In the genomic region with DNA sequence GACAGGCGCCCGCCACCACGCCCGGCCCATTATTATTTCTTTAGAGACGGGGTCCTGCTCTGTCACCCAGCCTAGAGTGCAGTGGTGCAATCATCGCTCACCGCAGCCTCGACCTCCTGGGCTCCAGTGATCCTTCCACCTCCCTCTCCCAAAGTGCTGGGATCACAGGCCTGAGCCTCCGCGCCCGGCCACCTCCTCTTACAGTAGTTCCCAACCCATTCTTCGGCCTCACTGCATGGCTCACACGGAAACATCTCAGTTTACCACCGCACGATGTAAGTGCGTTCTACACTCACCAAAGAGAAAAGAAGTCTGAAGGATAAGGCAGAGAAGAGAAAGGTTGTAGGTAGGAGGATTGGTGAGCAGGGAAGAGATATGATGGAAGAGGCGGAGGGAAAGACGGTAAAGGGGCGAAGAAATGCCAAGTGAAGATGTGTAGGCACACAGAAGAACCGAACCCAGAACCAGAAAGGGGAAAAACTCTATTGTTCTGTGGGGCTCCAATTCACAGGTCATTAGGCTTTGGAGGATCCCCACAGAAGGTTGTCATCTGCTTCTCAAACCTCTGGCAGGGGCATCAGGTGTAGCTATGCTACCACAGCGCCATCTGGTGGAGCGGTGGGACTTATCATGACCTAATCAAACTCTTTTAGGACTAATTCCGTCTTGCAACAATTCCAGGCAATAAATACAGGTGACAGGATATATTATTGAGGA, we compare ENCODE assay signal across 8 cellular contexts.
A peak's percentile ranks its signal among the peaks of the same experiment; 100 is the strongest.
DNase-seq lines count a peak whose midpoint lies in the region; ATAC-seq and TF ChIP-seq lines count a peak whose summit lies in the region.

No MANE protein-coding gene starts in this region.

- ATAC-seq in activated naive CD8-positive, alpha-beta T cell treated with anti-CD3 and anti-CD28 coated beads, Interleukin-2, amount 50 U/mL, for 24 hours: peak; percentile 53
- peak in 3 of 4 donors; percentile 75 to 80 (median 77) for ATAC-seq in heart left ventricle
- ATAC-seq in aorta (ENCODE audit: low FRiP score): peak; percentile 77

- peak; percentile 77 to 95 (median 86) for TF ChIP-seq CTCF in heart left ventricle (IDR thresholded peaks at IDR 0.05)

- H3K27me3 ChIP-seq in HAP-1 (ENCODE audit: low read depth): no peaks in the 10 kb centered on the region
- H3K27me3 ChIP-seq in heart left ventricle: no peaks in the 10 kb centered on the region
- H3K27me3 ChIP-seq in aorta (ENCODE audit: control insufficient read depth in 1 of 2, insufficient read depth in 2 of 2, low read length in 1 of 2): no peaks in the 10 kb centered on the region

- in situ Hi-C loops in HAP-1 (cut with MboI; ENCODE audit: low sequenced_read_pairs): loop anchor here (5.0 to 25.0 kb wide), 2 partner anchors 491 to 846 kb away; no protein-coding TSS in a partner anchor

- H3K27ac ChIP-seq in heart left ventricle: no peak overlapping the region
- no peak overlapping the region for H3K27ac ChIP-seq in aorta (ENCODE audit: low read depth in 1 of 2, low read length in 2 of 2)

- H3K4me1 ChIP-seq in HAP-1 (no peaks in the 10 kb centered on the region), heart left ventricle (peaks cover 0 to 9% (median 0%) of the 10 kb centered on the region in 12 donors), aorta (ENCODE audit: control insufficient read depth in 1 of 2, insufficient read depth in 2 of 2, low read length in 2 of 2) (peaks cover 0 to 3% of the 10 kb centered on the region in 2 donors)

- H3K27me3 Mint-ChIP-seq in activated naive CD8-positive, alpha-beta T cell treated with anti-CD3 and anti-CD28 coated beads, Interleukin-2, amount 50 U/mL, for 24 hours: no peaks in the 10 kb centered on the region

- 78 to 81% (median 79%) methylated on average over 23 of the region's 23 CpGs for WGBS in heart left ventricle, 4 donors
- WGBS in aorta, 2 donors: 80 to 82% methylated on average over 23 of the region's 23 CpGs

- H3K4me3 ChIP-seq in HAP-1 (no peak overlapping the region), heart left ventricle (no peak overlapping the region), aorta (ENCODE audit: low read length in 2 of 2) (no peak overlapping the region)

- H3K4me3 Mint-ChIP-seq in activated naive CD8-positive, alpha-beta T cell treated with anti-CD3 and anti-CD28 coated beads, Interleukin-2, amount 50 U/mL, for 24 hours: no peak overlapping the region

- H3K27ac Mint-ChIP-seq in activated naive CD8-positive, alpha-beta T cell treated with anti-CD3 and anti-CD28 coated beads, Interleukin-2, amount 50 U/mL, for 24 hours: no peak overlapping the region

- H3K9me3 ChIP-seq in HAP-1: no peaks in the 10 kb centered on the region
- H3K9me3 ChIP-seq in heart left ventricle: no peaks in the 10 kb centered on the region
- no peaks in the 10 kb centered on the region for H3K9me3 ChIP-seq in aorta (ENCODE audit: control insufficient read depth, low read length)

- no peaks in the 10 kb centered on the region for H3K36me3 ChIP-seq in HAP-1 (replicated peaks)
- no peaks in the 10 kb centered on the region for H3K36me3 ChIP-seq in heart left ventricle
- no peaks in the 10 kb centered on the region for H3K36me3 ChIP-seq in aorta (ENCODE audit: control insufficient read depth in 1 of 2, insufficient read depth in 2 of 2, low read length in 1 of 2)

- intact Hi-C loops in heart left ventricle (cut with DNase I) (loop anchor here (1.0 to 10.0 kb wide), 14 partner anchors 118 to 850 kb away; no protein-coding TSS in a partner anchor), aorta (cut with DNase I) (loop anchor here in 1 of 2 donors (10.0 kb wide), 1 partner anchor 848 kb away; a partner anchor contains a TSS)

- TF ChIP-seq POLR2A in heart left ventricle (IDR thresholded peaks at IDR 0.05): no peak

- DNase-seq in DMS79 treated with DMSO at 0.1 percent for 48 hours (lab: John Stamatoyannopoulos, UW) (peak; percentile 71), HAP-1 (ENCODE audit: low spot score in 2 of 2) (peak; percentile 64 to 89), NCI-H146 (lab: John Stamatoyannopoulos, UW) (peak; percentile 87), T follicular helper cell (ENCODE audit: low read depth) (peak; percentile 76), heart left ventricle (peak; percentile 76 to 91 (median 85)), pulmonary artery endothelial cell (ENCODE audit: low read depth, low spot score) (peak; percentile 57), aorta (peak; percentile 86 to 90)
- DNase-seq in activated naive CD8-positive, alpha-beta T cell treated with anti-CD3 and anti-CD28 coated beads, Interleukin-2, amount 50 U/mL, for 24 hours: peak; percentile 83

- peaks cover 1% of the 10 kb centered on the region for H3K4me1 Mint-ChIP-seq in activated naive CD8-positive, alpha-beta T cell treated with anti-CD3 and anti-CD28 coated beads, Interleukin-2, amount 50 U/mL, for 24 hours

- no peaks in the 10 kb centered on the region for H3K36me3 Mint-ChIP-seq in activated naive CD8-positive, alpha-beta T cell treated with anti-CD3 and anti-CD28 coated beads, Interleukin-2, amount 50 U/mL, for 24 hours (ENCODE audit: low read depth)

- H3K9me3 Mint-ChIP-seq in activated naive CD8-positive, alpha-beta T cell treated with anti-CD3 and anti-CD28 coated beads, Interleukin-2, amount 50 U/mL, for 24 hours: no peaks in the 10 kb centered on the region
